ENCODE assay signal across 13 cellular contexts in the genomic region with DNA sequence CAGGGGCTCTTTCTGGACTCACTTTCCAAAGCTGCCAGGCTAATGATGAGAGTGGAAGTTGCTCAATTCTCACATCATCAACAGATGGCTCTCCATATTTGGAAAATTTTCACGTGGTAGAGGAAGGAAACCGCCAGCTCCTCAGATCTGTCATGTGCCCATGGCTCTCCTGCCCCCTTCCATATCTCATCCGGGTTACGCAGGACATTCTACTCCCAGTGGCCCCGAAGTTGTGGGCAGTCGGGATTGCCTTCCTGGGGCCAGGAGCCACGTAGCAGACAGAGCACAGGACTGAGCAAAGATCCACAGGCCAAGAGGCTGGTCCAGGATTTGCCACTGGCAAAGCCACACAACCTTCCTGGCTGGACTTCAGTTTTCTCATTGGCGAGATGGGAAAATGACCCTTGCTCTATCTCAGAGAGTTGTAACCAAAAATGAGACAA. TPM values are rescaled to one million over a fixed set of nuclear protein-coding genes. Genes with fewer than 3 reads are reported as not detected.
DNase-seq lines count a peak whose midpoint lies in the region; ATAC-seq and TF ChIP-seq lines count a peak whose summit lies in the region.
"Had no signal": no experiment of that assay in that cellular context is flagged by ENCODE, and none has a peak within 500 bp of the region (broad histone marks: within the 10 kb centered on the region; RNA-seq: fewer than 3 reads in every experiment).

No MANE protein-coding gene starts in this region.

- H3K4me3 ChIP-seq in fibroblast of mammary gland (ENCODE audit: control insufficient read depth, low read depth, low read length) (no peak overlapping the region), gastrocnemius medialis (no peak overlapping the region), coronary artery (no peak overlapping the region)

- H3K9me3 ChIP-seq in gastrocnemius medialis: no peaks in the 10 kb centered on the region

- TF ChIP-seq POLR2A in gastrocnemius medialis (IDR thresholded peaks at IDR 0.05): no peak

- H3K27me3 ChIP-seq in gastrocnemius medialis: no peaks in the 10 kb centered on the region

- ATAC-seq in gastrocnemius medialis (peak; percentile 60 to 81), GM19455 (IDR thresholded peaks at IDR 0.05; ENCODE audit: unreplicated experiment) (no peak), GM21723 (IDR thresholded peaks at IDR 0.05; ENCODE audit: unreplicated experiment) (no peak)
- ATAC-seq: HCT116 had no signal

- no peaks in the 10 kb centered on the region for H3K36me3 ChIP-seq in gastrocnemius medialis

- no peak for TF ChIP-seq CTCF in fibroblast of mammary gland (conservative IDR thresholded peaks at IDR 0.05; ENCODE audit: control insufficient read depth, insufficient read depth, low read depth, low read length)
- TF ChIP-seq CTCF in gastrocnemius medialis (IDR thresholded peaks at IDR 0.05 in 4 of 5, conservative IDR thresholded peaks at IDR 0.05 in 1 of 5): no peak
- TF ChIP-seq CTCF in coronary artery (IDR thresholded peaks at IDR 0.05): no peak

- in situ Hi-C loops in gastrocnemius medialis (cut with MboI; ENCODE audit: low sequenced_read_pairs in 4 of 4): no loop called here

- H3K4me1 ChIP-seq in gastrocnemius medialis: no peaks in the 10 kb centered on the region

- H3K27ac ChIP-seq in gastrocnemius medialis: no peak overlapping the region
- H3K27ac ChIP-seq in coronary artery: no peak overlapping the region

- intact Hi-C loops in gastrocnemius medialis (cut with DNase I; ENCODE audit: low total_unique reads): no loop called here

- DNase-seq in GF-D8 (lab: John Stamatoyannopoulos, UW): peak; percentile 93
- DNase-seq in NCI-H446 treated with DMSO at 0.1 percent for 48 hours (lab: John Stamatoyannopoulos, UW): peak; percentile 33
- DNase-seq in fibroblast of mammary gland (ENCODE audit: low read depth): peak; percentile 84
- no peak for DNase-seq in gastrocnemius medialis
- DNase-seq in NCI-H2196 treated with DMSO at 0.1 percent for 48 hours (lab: John Stamatoyannopoulos, UW; ENCODE audit: unreplicated experiment): no peak
- no peak for DNase-seq in coronary artery (ENCODE audit: low spot score)
- DNase-seq: activated T-cell treated with anti-CD3 and anti-CD28 coated beads for 4 hours, erythroblast, NCI-H2107, nucleus accumbens had no signal

RNA-seq across cellular contexts. Expression of a gene that starts 38.8 kb away (rescaled TPM):
- 10 to 100 TPM; 53.3 to 93.8 (median 69.2) TPM for total RNA-seq in gastrocnemius medialis

RNA-seq across cellular contexts. Expression of a gene that starts 39.0 kb away (rescaled TPM):
- total RNA-seq in gastrocnemius medialis: 10 to 100 TPM; 13.6 to 32.2 (median 23.2) TPM

Comparison
In these comparisons a context has a peak if more than half of its experiments do, and no peak if none do; other contexts are left out.
1. DNase-seq: peak in GF-D8 (single experiment), NCI-H446 treated with DMSO at 0.1 percent for 48 hours (single experiment) and fibroblast of mammary gland (single experiment); none in gastrocnemius medialis (0 of 2), NCI-H2196 treated with DMSO at 0.1 percent for 48 hours (single experiment) and coronary artery (single experiment).
2. ATAC-seq: peak in gastrocnemius medialis (2 of 2); none in GM19455 (single experiment) and GM21723 (single experiment).